Comparison of ENCODE assay signal across 1 cellular context in the genomic region with DNA sequence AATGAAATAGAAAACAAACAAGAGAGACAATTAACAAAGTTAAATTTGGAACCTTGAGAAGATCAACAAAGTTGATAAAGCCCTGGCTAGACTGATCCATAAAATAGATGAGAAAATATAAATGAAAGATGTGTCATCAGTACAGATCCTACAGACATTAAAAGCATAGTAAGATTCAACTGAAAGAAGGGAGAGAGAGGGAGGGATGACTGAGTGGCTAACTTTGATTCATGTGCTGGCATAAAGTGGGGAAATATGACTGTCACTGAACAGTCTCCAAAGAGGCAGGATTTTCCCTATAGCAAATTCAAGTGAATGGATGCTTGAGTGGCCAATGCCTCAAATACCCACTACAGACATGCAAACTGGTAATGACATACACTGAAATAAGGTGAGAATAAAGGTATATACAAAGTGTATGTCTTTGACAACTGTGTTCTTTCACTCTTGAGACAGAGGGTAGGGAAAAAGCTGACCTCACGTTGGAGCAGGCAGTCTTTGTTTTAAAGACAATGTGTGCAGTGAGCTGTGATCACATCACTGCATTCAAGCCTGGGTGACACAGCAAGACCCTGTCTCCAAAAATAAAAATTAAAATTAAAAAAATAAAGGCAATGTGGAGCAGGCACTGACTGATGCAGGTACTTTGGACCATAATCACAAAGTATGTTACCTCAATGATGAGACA.
TF ChIP-seq lines count a peak whose summit lies in the region.

No MANE protein-coding gene starts in this region.

TF ChIP-seq in HepG2, 621 proteins besides CTCF, POLR2A, EP300 and RAD21:
- TF ChIP-seq ZNF382 (CRISPR knock-in tag; IDR thresholded peaks at IDR 0.05; ENCODE audit: borderline replicate concordance), result peak; percentile 85; the same call in 1 of the 2 replicates
- TF ChIP-seq, protein P1, sequence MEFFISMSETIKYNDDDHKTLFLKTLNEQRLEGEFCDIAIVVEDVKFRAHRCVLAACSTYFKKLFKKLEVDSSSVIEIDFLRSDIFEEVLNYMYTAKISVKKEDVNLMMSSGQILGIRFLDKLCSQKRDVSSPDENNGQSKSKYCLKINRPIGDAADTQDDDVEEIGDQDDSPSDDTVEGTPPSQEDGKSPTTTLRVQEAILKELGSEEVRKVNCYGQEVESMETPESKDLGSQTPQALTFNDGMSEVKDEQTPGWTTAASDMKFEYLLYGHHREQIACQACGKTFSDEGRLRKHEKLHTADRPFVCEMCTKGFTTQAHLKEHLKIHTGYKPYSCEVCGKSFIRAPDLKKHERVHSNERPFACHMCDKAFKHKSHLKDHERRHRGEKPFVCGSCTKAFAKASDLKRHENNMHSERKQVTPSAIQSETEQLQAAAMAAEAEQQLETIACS (CRISPR knock-in tag; IDR thresholded peaks at IDR 0.05), result no peak
TF ChIP-seq in HepG2: peak in this region for 1.
